ENCODE assay signal across 8 cellular contexts in the genomic region with DNA sequence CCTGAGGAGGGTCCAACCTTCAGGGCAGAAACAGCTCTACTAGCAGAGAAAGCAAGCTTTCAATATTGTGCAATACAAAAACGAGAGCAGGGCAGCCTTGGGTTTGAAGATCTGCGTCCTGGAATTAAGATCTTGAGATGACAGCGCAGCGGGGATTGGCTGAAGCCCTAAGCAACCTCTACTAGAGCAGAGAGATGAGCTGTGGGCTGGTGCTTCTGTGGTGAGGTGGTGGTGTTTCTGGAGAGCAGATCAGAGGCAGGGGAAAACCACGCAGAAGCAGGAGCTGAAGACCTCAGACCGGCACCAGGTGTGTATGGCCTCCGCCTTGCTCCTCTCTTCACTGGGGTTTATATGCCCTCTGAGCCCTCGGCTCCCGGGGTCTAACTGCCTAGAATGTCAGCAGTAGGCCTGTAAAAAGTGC. TPM values are rescaled to one million over a fixed set of nuclear protein-coding genes. Genes with fewer than 3 reads are reported as not detected.
DNase-seq lines count a peak whose midpoint lies in the region; ATAC-seq and TF ChIP-seq lines count a peak whose summit lies in the region.

No MANE protein-coding gene starts in this region.

- ATAC-seq in GM21723 (IDR thresholded peaks at IDR 0.05; ENCODE audit: unreplicated experiment), result peak; percentile 87

- H3K4me1 Mint-ChIP-seq in osteocyte (ENCODE audit: unreplicated experiment), result no peaks in the 10 kb centered on the region

- TF ChIP-seq CTCF in GM10266 (IDR thresholded peaks at IDR 0.05; ENCODE audit: control insufficient read depth, insufficient read depth, low read depth, missing control alignments), result no peak
- TF ChIP-seq CTCF in osteocyte (IDR thresholded peaks at IDR 0.05), result no peak

- DNase-seq in GM10266 (ENCODE audit: extremely low spot score), result peak; percentile 75
- DNase-seq in NK-92 (lab: John Stamatoyannopoulos, UW; ENCODE audit: unreplicated experiment), result peak; percentile 18
- peak; percentile 90 for DNase-seq in activated effector memory CD4-positive, alpha-beta T cell treated with anti-CD3 and anti-CD28 coated beads, Interleukin-2, amount 50 U/mL, for 16 hours
- DNase-seq in osteocyte (ENCODE audit: extremely low spot score, unreplicated experiment), result no peak
- DNase-seq in NCI-H2196 (lab: John Stamatoyannopoulos, UW; ENCODE audit: unreplicated experiment), result no peak
- no peak for DNase-seq in amniotic stem cell (lab: John Stamatoyannopoulos, UW)
- no peak for DNase-seq in NCI-H526 treated with DMSO at 0.1 percent for 48 hours (lab: John Stamatoyannopoulos, UW)

- peaks cover 7% of the 10 kb centered on the region for H3K27me3 Mint-ChIP-seq in osteocyte (ENCODE audit: unreplicated experiment)

- H3K36me3 Mint-ChIP-seq in osteocyte (ENCODE audit: unreplicated experiment), result no peaks in the 10 kb centered on the region

- H3K27ac Mint-ChIP-seq in osteocyte (ENCODE audit: unreplicated experiment), result peak overlapping the region; percentile 27

- no peaks in the 10 kb centered on the region for H3K9me3 Mint-ChIP-seq in osteocyte (ENCODE audit: unreplicated experiment)

- H3K4me3 Mint-ChIP-seq in osteocyte (ENCODE audit: unreplicated experiment), result no peak overlapping the region

RNA-seq across cellular contexts. Expression of gene TRAF3IP3, which starts 12.5 kb away (rescaled TPM):
- not detected in 2 replicates for total RNA-seq in osteocyte

RNA-seq across cellular contexts. Expression of gene C1orf74, which starts 16.0 kb away (rescaled TPM):
- total RNA-seq in osteocyte, result 1.6 TPM in 2 replicates

RNA-seq across cellular contexts. Expression of gene IRF6, which starts 37.6 kb away (rescaled TPM):
- total RNA-seq in osteocyte, result 0.13 TPM in 1 of 2 replicates, not detected in the other

RNA-seq across cellular contexts. Expression of gene UTP25, which starts 59.4 kb away (rescaled TPM):
- total RNA-seq in osteocyte, result 7.1 and 7.3 TPM in 2 replicates

Comparison
In these comparisons a context has a peak if more than half of its experiments do, and no peak if none do; other contexts are left out.
1. DNase-seq: peak in GM10266 (single experiment), NK-92 (single experiment) and activated effector memory CD4-positive, alpha-beta T cell treated with anti-CD3 and anti-CD28 coated beads, Interleukin-2, amount 50 U/mL, for 16 hours (single experiment); none in osteocyte (single experiment), NCI-H2196 (single experiment), amniotic stem cell (single experiment) and NCI-H526 treated with DMSO at 0.1 percent for 48 hours (single experiment).